ENCODE assay signal across 25 cellular contexts in genomic region chr14:63604626-63605025, GRCh38.
"Had no signal": no experiment of that assay in that cellular context is flagged by ENCODE, and none has a peak within 500 bp of the region (broad histone marks: within the 10 kb centered on the region; RNA-seq: fewer than 3 reads in every experiment).

No MANE protein-coding gene starts in this region.

- H3K4me1 Mint-ChIP-seq: neural crest cell had no signal

- H3K27me3 ChIP-seq: colonic mucosa, esophagus squamous epithelium, neutrophil, pancreas, right lobe of liver, testis, tibial artery had no signal

- DNase-seq: colonic mucosa; effector memory CD4-positive, alpha-beta T cell; erythroblast; esophagus squamous epithelium; foreskin melanocyte; head of caudate nucleus; pancreas; right lobe of liver; small intestine; stimulated activated CD4-positive, alpha-beta T cell treated with anti-CD3 and anti-CD28 coated beads, Interleukin-15, amount 100 ng/mL, for 24 hours; stimulated activated CD4-positive, alpha-beta T cell treated with anti-CD3 and anti-CD28 coated beads, Interleukin-2, amount 100 ng/mL, for 48 hours; stimulated activated naive CD8-positive, alpha-beta T cell treated with anti-CD3 and anti-CD28 coated beads, Interleukin-15, Interleukin-2, amounts not matched to agents 100 U/mL and 50 U/mL, for 24 hours; substantia nigra; testis; tibial artery had no signal

- H3K27ac Mint-ChIP-seq: dendritic cell treated with granulocyte-macrophage colony-stimulating factor and Interleukin-4, amounts not matched to agents 40 ng/mL and 50 ng/mL, for 4 days; memory B cell; natural killer cell treated with Interleukin-12 subunit alpha and Interleukin-12 subunit beta and Interleukin-15 and Interleukin-18, amount 100 ng/mL, for 72 hours; type B pancreatic cell had no signal

- ATAC-seq: left lobe of liver; natural killer cell treated with Interleukin-12 subunit alpha and Interleukin-12 subunit beta and Interleukin-15 and Interleukin-18, amount 100 ng/mL, for 72 hours; right lobe of liver; stimulated activated naive CD8-positive, alpha-beta T cell treated with anti-CD3 and anti-CD28 coated beads, Interleukin-15, Interleukin-2, amounts not matched to agents 100 U/mL and 50 U/mL, for 24 hours had no signal

- H3K4me1 ChIP-seq: colonic mucosa, esophagus squamous epithelium, pancreas, right lobe of liver, testis, tibial artery had no signal

- H3K4me3 Mint-ChIP-seq: dendritic cell treated with granulocyte-macrophage colony-stimulating factor and Interleukin-4, amounts not matched to agents 40 ng/mL and 50 ng/mL, for 4 days; memory B cell; natural killer cell treated with Interleukin-12 subunit alpha and Interleukin-12 subunit beta and Interleukin-15 and Interleukin-18, amount 100 ng/mL, for 72 hours; neural crest cell; type B pancreatic cell had no signal

- H3K4me3 ChIP-seq: colonic mucosa, esophagus squamous epithelium, lung, pancreas, right lobe of liver, testis, tibial artery had no signal

- H3K9me3 ChIP-seq: colonic mucosa, esophagus squamous epithelium, neutrophil, right lobe of liver, testis, tibial artery had no signal

- H3K27me3 Mint-ChIP-seq: dendritic cell treated with granulocyte-macrophage colony-stimulating factor and Interleukin-4, amounts not matched to agents 40 ng/mL and 50 ng/mL, for 4 days; memory B cell; natural killer cell treated with Interleukin-12 subunit alpha and Interleukin-12 subunit beta and Interleukin-15 and Interleukin-18, amount 100 ng/mL, for 72 hours; type B pancreatic cell had no signal

- H3K9me3 Mint-ChIP-seq: dendritic cell treated with granulocyte-macrophage colony-stimulating factor and Interleukin-4, amounts not matched to agents 40 ng/mL and 50 ng/mL, for 4 days; memory B cell; natural killer cell treated with Interleukin-12 subunit alpha and Interleukin-12 subunit beta and Interleukin-15 and Interleukin-18, amount 100 ng/mL, for 72 hours had no signal

- H3K27ac ChIP-seq: colonic mucosa, esophagus squamous epithelium, neutrophil, pancreas, right lobe of liver, testis, tibial artery had no signal

- FAIRE-seq: endothelial cell of umbilical vein, keratinocyte, pancreas, small intestine had no signal

- H3K36me3 ChIP-seq: colonic mucosa, neutrophil had no signal
